ENCODE assay signal across 20 cellular contexts in genomic region chr6:154572592-154572991, GRCh38.
"Had no signal": no experiment of that assay in that cellular context is flagged by ENCODE, and none has a peak within 500 bp of the region (broad histone marks: within the 10 kb centered on the region; RNA-seq: fewer than 3 reads in every experiment).

No MANE protein-coding gene starts in this region.

- DNase-seq: activated B cell treated with CpG ODN at 0.5 μM for 24 hours; activated CD4-positive, alpha-beta T cell treated with anti-CD3 and anti-CD28 coated beads, Interleukin-2, amount 10 ng/mL, durations not matched to agents 7 days and 5 days; activated CD8-positive, alpha-beta memory T cell treated with anti-CD3 and anti-CD28 coated beads for 24 hours; activated naive CD4-positive, alpha-beta T cell treated with anti-CD3 and anti-CD28 coated beads, Interleukin-2, amount 10 ng/mL, durations not matched to agents 7 days and 5 days; caudate nucleus; effector memory CD8-positive, alpha-beta T cell; foreskin melanocyte; heart left ventricle; islet precursor cell; nephron progenitor cell; psoas muscle; stimulated activated CD4-positive, alpha-beta T cell treated with anti-CD3 and anti-CD28 coated beads, Interleukin-15, amount 100 ng/mL, for 24 hours; stimulated activated CD4-positive, alpha-beta T cell treated with anti-CD3 and anti-CD28 coated beads, Interleukin-4, amount 100 ng/mL, for 4 hours; stomach; T-cell; T1000 had no signal

- H3K27ac ChIP-seq: coronary artery, heart left ventricle, psoas muscle, stomach, thoracic aorta had no signal

- H3K9me3 ChIP-seq: heart left ventricle, psoas muscle, stomach, thoracic aorta had no signal

- H3K4me1 ChIP-seq: psoas muscle had no signal

- H3K27me3 ChIP-seq: heart left ventricle, stomach had no signal

- H3K36me3 ChIP-seq: heart left ventricle, stomach, thoracic aorta had no signal

- H3K4me3 ChIP-seq: coronary artery, heart left ventricle, psoas muscle, stomach, thoracic aorta had no signal

- ATAC-seq: activated T-helper 17 cell treated with anti-CD3 and anti-CD28 coated beads, Interleukin-2, amount 50 U/mL, for 72 hours; effector memory CD8-positive, alpha-beta T cell; heart left ventricle; left lobe of liver; psoas muscle; T-cell had no signal
